1 cellular context compared by ENCODE assay signal in genomic region chr13:79745141-79745540, GRCh38.
TF ChIP-seq lines count a peak whose summit lies in the region.

No MANE protein-coding gene starts in this region.

TF ChIP-seq in GM23338, 12 proteins besides CTCF, POLR2A, EP300 and RAD21 (continued from another document):
- no peak for TF ChIP-seq ZNF462 (CRISPR knock-in tag; IDR thresholded peaks at IDR 0.05)
